18 cellular contexts compared by ENCODE assay signal in the genomic region with DNA sequence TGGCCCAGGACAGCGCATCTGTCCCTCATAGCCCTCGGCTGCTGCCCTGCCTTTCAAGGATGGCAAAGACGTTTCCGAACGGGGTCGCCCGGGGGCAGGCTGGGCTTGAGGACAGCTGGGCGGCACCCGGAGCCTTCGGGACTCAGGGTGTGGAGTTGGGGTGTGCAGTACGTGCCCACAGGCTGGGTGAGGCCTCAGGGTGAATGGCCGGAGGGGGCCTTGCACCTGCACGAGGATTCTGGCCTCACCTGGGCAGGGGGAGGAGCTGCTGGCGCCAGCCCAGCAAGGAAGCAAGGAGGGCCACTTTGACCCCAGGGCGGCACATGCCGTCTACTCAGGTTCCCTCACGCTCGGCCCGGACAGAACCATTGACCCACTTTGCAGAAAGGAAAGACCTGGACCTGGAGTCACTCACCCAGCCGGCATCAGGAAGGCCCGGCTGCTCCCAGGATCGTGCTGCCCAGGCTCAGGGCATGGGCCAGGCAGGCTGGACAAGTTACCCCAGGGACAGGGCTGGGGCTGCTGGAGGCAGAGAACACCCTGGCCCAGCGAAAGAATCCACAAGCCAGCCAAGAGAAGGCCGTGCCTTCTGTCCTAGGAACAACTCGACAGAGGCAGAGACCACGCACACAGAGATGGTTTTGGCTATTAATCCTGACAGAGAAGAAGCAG.
"Had no signal": no experiment of that assay in that cellular context is flagged by ENCODE, and none has a peak within 500 bp of the region (broad histone marks: within the 10 kb centered on the region; RNA-seq: fewer than 3 reads in every experiment).

No MANE protein-coding gene starts in this region.

- FAIRE-seq: colon, pancreas, TTC549 had no signal

- H3K36me3 ChIP-seq: pancreas, sigmoid colon had no signal

- H3K9me3 ChIP-seq: pancreas, testis had no signal

- H3K27ac ChIP-seq: foreskin keratinocyte, pancreas, sigmoid colon, testis had no signal

- H3K4me1 ChIP-seq: foreskin keratinocyte, pancreas, sigmoid colon, testis had no signal

- DNase-seq: activated CD4-positive, alpha-beta T cell treated with anti-CD3 and anti-CD28 coated beads for 1 hour; activated T-cell treated with anti-CD3 and anti-CD28 coated beads, Interleukin-2, amount 50 U/mL, for 1 hour; aorta; caudate nucleus; effector memory CD4-positive, alpha-beta T cell; foreskin keratinocyte; immature natural killer cell; sigmoid colon; stimulated activated CD4-positive, alpha-beta T cell treated with anti-CD3 and anti-CD28 coated beads, Interleukin-15, amount 100 ng/mL, for 24 hours; T-helper 1 cell; testis had no signal

- ATAC-seq: activated naive CD4-positive, alpha-beta T cell treated with anti-CD3 and anti-CD28 coated beads, Interleukin-2, amount 50 U/mL, for 72 hours; activated T-helper 17 cell treated with anti-CD3 and anti-CD28 coated beads, Interleukin-2, amount 50 U/mL, for 72 hours; foreskin keratinocyte; stimulated activated memory B cell treated with anti-CD40 and anti-IgM and Interleukin-4, amounts not matched to agents 10 μg/mL and 1 μg/mL and 100 μg/mL, for 72 hours had no signal

- H3K27me3 ChIP-seq: foreskin keratinocyte, testis had no signal

- H3K4me3 ChIP-seq: pancreas, sigmoid colon, smooth muscle cell, testis had no signal
